11 cellular contexts compared by ENCODE assay signal in the genomic region with DNA sequence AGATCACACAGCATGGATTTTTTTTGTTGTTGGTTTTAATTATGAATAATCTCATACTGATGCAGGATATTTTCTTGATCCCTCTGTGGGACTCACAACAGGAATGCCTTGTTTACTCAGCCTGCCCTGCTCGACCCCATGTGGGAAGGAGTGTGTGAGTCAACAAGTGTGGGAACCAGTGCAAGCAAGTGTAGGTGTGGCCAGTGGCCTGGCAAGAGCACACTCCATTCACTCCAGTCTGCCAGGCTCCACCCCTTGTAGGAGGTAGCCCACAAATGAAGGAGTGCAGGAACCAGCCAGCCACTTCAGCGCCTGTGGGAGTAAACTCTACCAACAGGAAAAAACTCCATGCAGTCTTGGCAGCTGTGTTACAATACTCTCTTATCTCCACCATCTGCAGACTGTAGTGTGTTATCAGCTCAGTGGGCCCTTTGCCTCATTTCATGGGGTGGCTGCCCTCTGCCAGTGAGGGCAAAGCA.
DNase-seq lines count a peak whose midpoint lies in the region; ATAC-seq and TF ChIP-seq lines count a peak whose summit lies in the region.
"Had no signal": no experiment of that assay in that cellular context is flagged by ENCODE, and none has a peak within 500 bp of the region (broad histone marks: within the 10 kb centered on the region; RNA-seq: fewer than 3 reads in every experiment).

No MANE protein-coding gene starts in this region.

- no peaks in the 10 kb centered on the region for H3K36me3 ChIP-seq in A673 (ENCODE audit: insufficient read depth, low read length, poor library complexity, severe bottlenecking)

- POLR2A ChIA-PET in A673 (lab: Charles Lee; ENCODE audit: low non-redundant PET): no interaction called here
- POLR2A ChIA-PET in activated CD8-positive, alpha-beta T cell treated with anti-CD3 and anti-CD28 coated beads for 36 hours (lab: Charles Lee): no interaction called here

- H3K4me3 ChIP-seq in A673 (ENCODE audit: low read depth, low read length, poor library complexity, severe bottlenecking) (no peak overlapping the region), HFF-Myc (replicated peaks; ENCODE audit: low read depth, low read length) (no peak overlapping the region)

- DNase-seq in A673 (ENCODE audit: low spot score) (peak; percentile 26), HFF-Myc (ENCODE audit: extremely low read depth, low read depth) (peak; percentile 97), UCSD-AML1 (lab: John Stamatoyannopoulos, UW; ENCODE audit: unreplicated experiment) (peak; percentile 3), iris pigment epithelial cell (ENCODE audit: low read depth) (peak; percentile 99), cerebellar cortex (ENCODE audit: low spot score) (no peak), inferior parietal cortex (ENCODE audit: extremely low spot score) (no peak)
- no peak for DNase-seq in activated CD8-positive, alpha-beta T cell treated with anti-CD3 and anti-CD28 coated beads for 36 hours
- DNase-seq: activated CD8-positive, alpha-beta memory T cell treated with anti-CD3 and anti-CD28 coated beads, Interleukin-2, amount 10 ng/mL, durations not matched to agents 7 days and 5 days; stimulated activated CD4-positive, alpha-beta T cell treated with anti-CD3 and anti-CD28 coated beads, Interleukin-2, amount 100 ng/mL, for 24 hours had no signal

- H3K27me3 ChIP-seq in A673 (replicated peaks; ENCODE audit: insufficient read depth, low read depth, low read length, poor library complexity): no peaks in the 10 kb centered on the region

- H3K4me3 Mint-ChIP-seq in activated CD8-positive, alpha-beta T cell treated with anti-CD3 and anti-CD28 coated beads for 36 hours: no peak overlapping the region
- H3K4me3 Mint-ChIP-seq: activated CD8-positive, alpha-beta memory T cell treated with anti-CD3 and anti-CD28 coated beads, Interleukin-2, amount 10 ng/mL, durations not matched to agents 7 days and 5 days; memory B cell had no signal

- no peaks in the 10 kb centered on the region for H3K9me3 ChIP-seq in A673 (ENCODE audit: low read depth, low read length, poor library complexity, severe bottlenecking)

- TF ChIP-seq CTCF in A673 (conservative IDR thresholded peaks at IDR 0.05; ENCODE audit: low read depth, low read length): no peak
- TF ChIP-seq CTCF in HFF-Myc (IDR thresholded peaks at IDR 0.05; ENCODE audit: low read depth, low read length, missing control alignments): no peak
- TF ChIP-seq CTCF in activated CD8-positive, alpha-beta T cell treated with anti-CD3 and anti-CD28 coated beads for 36 hours (IDR thresholded peaks at IDR 0.05): no peak

- BruUV-seq in A673 (replicated peaks; lab: Mats Ljungman, UMichigan): no TSS peak

- ATAC-seq in activated CD8-positive, alpha-beta T cell treated with anti-CD3 and anti-CD28 coated beads for 36 hours: no peak
- ATAC-seq in GM21825 (IDR thresholded peaks at IDR 0.05; ENCODE audit: unreplicated experiment): no peak
- ATAC-seq: activated CD8-positive, alpha-beta memory T cell treated with anti-CD3 and anti-CD28 coated beads, Interleukin-2, amount 10 ng/mL, durations not matched to agents 7 days and 5 days had no signal

- no peaks in the 10 kb centered on the region for H3K27me3 Mint-ChIP-seq in activated CD8-positive, alpha-beta T cell treated with anti-CD3 and anti-CD28 coated beads for 36 hours
- H3K27me3 Mint-ChIP-seq: activated CD8-positive, alpha-beta memory T cell treated with anti-CD3 and anti-CD28 coated beads, Interleukin-2, amount 10 ng/mL, durations not matched to agents 7 days and 5 days; memory B cell had no signal

- no peak overlapping the region for H3K27ac ChIP-seq in A673 (ENCODE audit: low read depth, low read length, poor library complexity, severe bottlenecking)

- H3K36me3 Mint-ChIP-seq in activated CD8-positive, alpha-beta T cell treated with anti-CD3 and anti-CD28 coated beads for 36 hours (ENCODE audit: low read depth): no peaks in the 10 kb centered on the region
- H3K36me3 Mint-ChIP-seq: activated CD8-positive, alpha-beta memory T cell treated with anti-CD3 and anti-CD28 coated beads, Interleukin-2, amount 10 ng/mL, durations not matched to agents 7 days and 5 days; memory B cell had no signal

- intact Hi-C loops in A673 (cut with micrococcal nuclease; ENCODE audit: unreplicated experiment): no loop called here
- intact Hi-C loops in activated CD8-positive, alpha-beta T cell treated with anti-CD3 and anti-CD28 coated beads for 36 hours (cut with micrococcal nuclease): no loop called here

- H3K9me3 Mint-ChIP-seq in activated CD8-positive, alpha-beta T cell treated with anti-CD3 and anti-CD28 coated beads for 36 hours: peaks cover 4% of the 10 kb centered on the region

- no peak overlapping the region for H3K27ac Mint-ChIP-seq in activated CD8-positive, alpha-beta T cell treated with anti-CD3 and anti-CD28 coated beads for 36 hours
- H3K27ac Mint-ChIP-seq: activated CD8-positive, alpha-beta memory T cell treated with anti-CD3 and anti-CD28 coated beads, Interleukin-2, amount 10 ng/mL, durations not matched to agents 7 days and 5 days; memory B cell had no signal

- H3K4me1 Mint-ChIP-seq in activated CD8-positive, alpha-beta T cell treated with anti-CD3 and anti-CD28 coated beads for 36 hours (ENCODE audit: low read depth): no peaks in the 10 kb centered on the region
- H3K4me1 Mint-ChIP-seq: activated CD8-positive, alpha-beta memory T cell treated with anti-CD3 and anti-CD28 coated beads, Interleukin-2, amount 10 ng/mL, durations not matched to agents 7 days and 5 days; memory B cell had no signal

- CTCF ChIA-PET in A673 (lab: Charles Lee): no interaction called here
- CTCF ChIA-PET in activated CD8-positive, alpha-beta T cell treated with anti-CD3 and anti-CD28 coated beads for 36 hours (lab: Charles Lee): no interaction called here

- no peaks in the 10 kb centered on the region for H3K4me1 ChIP-seq in A673 (ENCODE audit: insufficient read depth, low read length, poor library complexity, severe bottlenecking)

Comparison
In these comparisons a context has a peak if more than half of its experiments do, and no peak if none do; other contexts are left out.
1. DNase-seq: peak in A673 (single experiment), HFF-Myc (single experiment), UCSD-AML1 (single experiment) and iris pigment epithelial cell (single experiment); none in cerebellar cortex (single experiment), activated CD8-positive, alpha-beta T cell treated with anti-CD3 and anti-CD28 coated beads for 36 hours (single experiment) and inferior parietal cortex (single experiment).